Comparison of ENCODE assay signal across 19 cellular contexts in genomic region chr6:53672232-53672631, GRCh38. TPM values are rescaled to one million over a fixed set of nuclear protein-coding genes. Genes with fewer than 3 reads are reported as not detected.
DNase-seq lines count a peak whose midpoint lies in the region; ATAC-seq and TF ChIP-seq lines count a peak whose summit lies in the region.
"Had no signal": no experiment of that assay in that cellular context is flagged by ENCODE, and none has a peak within 500 bp of the region (broad histone marks: within the 10 kb centered on the region; RNA-seq: fewer than 3 reads in every experiment).

No MANE protein-coding gene starts in this region.

- DNase-seq in DMS79 treated with DMSO at 0.1 percent for 48 hours (lab: John Stamatoyannopoulos, UW), result peak; percentile 89
- peak; percentile 41 for DNase-seq in NCI-H187 treated with DMSO at 0.1 percent for 48 hours (lab: John Stamatoyannopoulos, UW)
- no peak for DNase-seq in heart right ventricle
- no peak for DNase-seq in lung (ENCODE audit: low spot score)
- DNase-seq in smooth muscle cell (lab: John Stamatoyannopoulos, UW; ENCODE audit: unreplicated experiment), result no peak
- no peak for DNase-seq in hepatocyte (ENCODE audit: low spot score)
- DNase-seq: GDM1; HCEC 1CT; Karpas-422; MG63; NCI-H1092; NCI-H1436 treated with DMSO at 0.1 percent for 48 hours; NCI-H446; NCI-H748 treated with DMSO at 0.1 percent for 48 hours; NK-92 treated with Interleukin-12 subunit alpha and Interleukin-12 subunit beta, amount 100 ng/mL, for 24 hours; SHP77 had no signal

- H3K27me3 ChIP-seq in heart right ventricle, result no peaks in the 10 kb centered on the region
- no peaks in the 10 kb centered on the region for H3K27me3 ChIP-seq in lung (ENCODE audit: control insufficient read depth, insufficient read depth)
- no peaks in the 10 kb centered on the region for H3K27me3 ChIP-seq in smooth muscle cell (ENCODE audit: low read depth)
- no peaks in the 10 kb centered on the region for H3K27me3 ChIP-seq in hepatocyte
- H3K27me3 ChIP-seq: MG63 had no signal

- ATAC-seq in heart right ventricle (peak in 7 of 8 donors; percentile 42 to 98 (median 89)), lung (ENCODE audit: insufficient read depth, low FRiP score) (peak; percentile 50), GM18517 (IDR thresholded peaks at IDR 0.05; ENCODE audit: unreplicated experiment) (no peak)
- ATAC-seq: GM23338 had no signal

- H3K36me3 ChIP-seq in heart right ventricle (no peaks in the 10 kb centered on the region), lung (ENCODE audit: control insufficient read depth in 2 of 2, insufficient read depth in 2 of 2, low read length in 2 of 2) (no peaks in the 10 kb centered on the region), smooth muscle cell (ENCODE audit: low read depth) (no peaks in the 10 kb centered on the region), hepatocyte (replicated peaks; ENCODE audit: insufficient read depth, low read depth) (no peaks in the 10 kb centered on the region)
- H3K36me3 ChIP-seq: MG63 had no signal

- H3K9me2 ChIP-seq in hepatocyte (replicated peaks; ENCODE audit: insufficient read depth), result no peaks in the 10 kb centered on the region

- no peaks in the 10 kb centered on the region for H3K79me2 ChIP-seq in smooth muscle cell (ENCODE audit: low read depth)
- H3K79me2 ChIP-seq in hepatocyte, result no peaks in the 10 kb centered on the region

- no peaks in the 10 kb centered on the region for H3F3A ChIP-seq in smooth muscle cell (ENCODE audit: low read depth)

- peaks cover 0 to 8% (median 0%) of the 10 kb centered on the region in 11 donors for H3K9me3 ChIP-seq in heart right ventricle
- H3K9me3 ChIP-seq in lung (ENCODE audit: control insufficient read depth in 2 of 2, insufficient read depth in 1 of 2, low read length in 1 of 2), result peaks cover 0 to 4% of the 10 kb centered on the region in 2 donors
- no peaks in the 10 kb centered on the region for H3K9me3 ChIP-seq in smooth muscle cell (replicated peaks; ENCODE audit: low read depth)
- no peaks in the 10 kb centered on the region for H3K9me3 ChIP-seq in hepatocyte (ENCODE audit: low read depth)
- H3K9me3 ChIP-seq: MG63 had no signal

- no peak for TF ChIP-seq CTCF in heart right ventricle (IDR thresholded peaks at IDR 0.05)
- no peak for TF ChIP-seq CTCF in lung (IDR thresholded peaks at IDR 0.05; ENCODE audit: control extremely low read depth, extremely low read depth)
- no peak for TF ChIP-seq CTCF in smooth muscle cell (IDR thresholded peaks at IDR 0.05; ENCODE audit: borderline replicate concordance, insufficient read depth, poor library complexity, severe bottlenecking)
- no peak for TF ChIP-seq CTCF in hepatocyte (IDR thresholded peaks at IDR 0.05; ENCODE audit: poor library complexity)

- H3K4me1 ChIP-seq in heart right ventricle, result peaks cover 0 to 33% (median 7%) of the 10 kb centered on the region in 9 donors
- H3K4me1 ChIP-seq in lung (ENCODE audit: control insufficient read depth in 2 of 2, insufficient read depth in 2 of 2, low read length in 2 of 2), result peaks cover under 1 to 2% of the 10 kb centered on the region in 2 donors
- H3K4me1 ChIP-seq in smooth muscle cell (ENCODE audit: low read depth), result no peaks in the 10 kb centered on the region
- H3K4me1 ChIP-seq in hepatocyte (ENCODE audit: insufficient read depth), result peaks cover 5% of the 10 kb centered on the region

- H3K4me2 ChIP-seq in smooth muscle cell, result no peak overlapping the region
- H3K4me2 ChIP-seq in hepatocyte, result no peak overlapping the region
- H3K4me2 ChIP-seq: GM23338 had no signal

- no peak overlapping the region for H3K9ac ChIP-seq in smooth muscle cell (ENCODE audit: low read depth)

- H2AFZ ChIP-seq in smooth muscle cell (ENCODE audit: low read depth), result no peak overlapping the region
- no peak overlapping the region for H2AFZ ChIP-seq in hepatocyte
- H2AFZ ChIP-seq: GM23338 had no signal

- H3K27ac ChIP-seq in heart right ventricle, result peak overlapping the region in 8 of 10 donors; percentile 40 to 74 (median 60)
- peak overlapping the region in 1 of 2 donors; percentile 80 for H3K27ac ChIP-seq in lung (ENCODE audit: low read depth in 1 of 2, low read length in 1 of 2)
- no peak overlapping the region for H3K27ac ChIP-seq in smooth muscle cell (ENCODE audit: low read depth)
- no peak overlapping the region for H3K27ac ChIP-seq in hepatocyte
- H3K27ac ChIP-seq: C4-2B had no signal

- no peak overlapping the region for H3K4me3 ChIP-seq in heart right ventricle
- H3K4me3 ChIP-seq in lung, result no peak overlapping the region
- no peak overlapping the region for H3K4me3 ChIP-seq in smooth muscle cell
- no peak overlapping the region for H3K4me3 ChIP-seq in hepatocyte
- H3K4me3 ChIP-seq: GM23338, MG63 had no signal

- intact Hi-C loops in heart right ventricle (cut with DNase I), result no loop called here

- WGBS in heart right ventricle, 2 donors, result 48 to 67% methylated on average over 3 of the region's 3 CpGs
- WGBS in lung, 2 donors, result 67 to 82% methylated on average over 3 of the region's 3 CpGs
- 84% methylated on average over 3 of the region's 3 CpGs for WGBS in smooth muscle cell (ENCODE audit: low lambda C conversion rate)
- WGBS in hepatocyte (ENCODE audit: low lambda C conversion rate, missing lambda C conversion rate), result 96% methylated on average over 3 of the region's 3 CpGs

- H4K20me1 ChIP-seq in smooth muscle cell (ENCODE audit: low read depth) (no peaks in the 10 kb centered on the region), hepatocyte (ENCODE audit: insufficient read depth, poor library complexity, severe bottlenecking) (no peaks in the 10 kb centered on the region)

RNA-seq across cellular contexts. Expression of gene KLHL31, which starts 6.7 kb away (rescaled TPM):
- total RNA-seq in heart right ventricle, result 100 to 1,000 TPM; 198 to 452 (median 287) TPM
- polyA plus RNA-seq in heart right ventricle, result 100 to 1,000 TPM in 1 of 2 donors, 10 to 100 TPM in 1; 35.1 to 129 TPM
- total RNA-seq in lung, result 1 to 10 TPM in 1 of 2 donors, under 1 TPM in 1; 0.28 to 2.5 TPM
- under 1 TPM; 0.07 to 0.28 TPM for polyA plus RNA-seq in lung
- 1.1 and 1.3 TPM in 2 replicates for total RNA-seq in smooth muscle cell
- 0.21 and 1.0 TPM in 2 replicates for polyA plus RNA-seq in smooth muscle cell
- total RNA-seq in hepatocyte, result 1.6 and 3.5 TPM in 2 replicates
- polyA plus RNA-seq in hepatocyte, result 0.46 and 1.4 TPM in 2 replicates

Comparison
In these comparisons a context has a peak if more than half of its experiments do, and no peak if none do; other contexts are left out.
1. DNase-seq: peak in DMS79 treated with DMSO at 0.1 percent for 48 hours (single experiment) and NCI-H187 treated with DMSO at 0.1 percent for 48 hours (single experiment); none in heart right ventricle (0 of 2), lung (single experiment), smooth muscle cell (single experiment) and hepatocyte (single experiment).
2. H3K27ac ChIP-seq: peak in heart right ventricle (8 of 10); none in smooth muscle cell (single experiment) and hepatocyte (single experiment).
3. RNA of gene KLHL31, which starts 6.7 kb away (total RNA-seq): 198 to 452 TPM in heart right ventricle; 1.6 to 3.5 TPM in hepatocyte, 0.28 to 2.5 TPM in lung and 1.1 to 1.3 TPM in smooth muscle cell; every median in the first group is over 10 times any median in the second.